9 cellular contexts compared by ENCODE assay signal in genomic region chr2:11498543-11499034, GRCh38. TPM values are rescaled to one million over a fixed set of nuclear protein-coding genes. Genes with fewer than 3 reads are reported as not detected.
DNase-seq lines count a peak whose midpoint lies in the region; ATAC-seq and TF ChIP-seq lines count a peak whose summit lies in the region.
"Had no signal": no experiment of that assay in that cellular context is flagged by ENCODE, and none has a peak within 500 bp of the region (broad histone marks: within the 10 kb centered on the region; RNA-seq: fewer than 3 reads in every experiment).

No MANE protein-coding gene starts in this region.

- no peak for TF ChIP-seq EP300 in transverse colon (IDR thresholded peaks at IDR 0.05; ENCODE audit: low read depth)
- no peak for TF ChIP-seq EP300 in esophagus muscularis mucosa (IDR thresholded peaks at IDR 0.05)

- no peaks in the 10 kb centered on the region for H3K4me1 Mint-ChIP-seq in naive thymus-derived CD8-positive, alpha-beta T cell

- 29% methylated on average over 9 of the region's 9 CpGs; no CpG with 5 or more reads in 1 of the 2 donors for WGBS in transverse colon (ENCODE audit: low coverage in 1 of 2), 2 donors
- 55% methylated on average over 7 of the region's 9 CpGs for WGBS in esophagus muscularis mucosa

- no peak overlapping the region for H3K4me3 ChIP-seq in transverse colon
- H3K4me3 ChIP-seq in esophagus muscularis mucosa, result no peak overlapping the region

- H3K36me3 ChIP-seq in transverse colon (no peaks in the 10 kb centered on the region), esophagus muscularis mucosa (no peaks in the 10 kb centered on the region)

- DNase-seq in RKO (ENCODE audit: low spot score) (peak; percentile 13), kidney tubule cell (ENCODE audit: low spot score) (peak; percentile 45), transverse colon (peak; percentile 73), esophagus muscularis mucosa (ENCODE audit: extremely low spot score) (no peak)
- no peak for DNase-seq in naive thymus-derived CD8-positive, alpha-beta T cell

- no peak for TF ChIP-seq POLR2A in transverse colon (IDR thresholded peaks at IDR 0.05)
- TF ChIP-seq POLR2A in esophagus muscularis mucosa (IDR thresholded peaks at IDR 0.05; ENCODE audit: low read depth), result no peak

- peak; percentile 95 for ATAC-seq in GM18873 (IDR thresholded peaks at IDR 0.05; ENCODE audit: low FRiP score, unreplicated experiment)
- ATAC-seq in HG02885 (IDR thresholded peaks at IDR 0.05; ENCODE audit: poor library complexity, unreplicated experiment), result peak; percentile 95
- no peak for ATAC-seq in naive thymus-derived CD8-positive, alpha-beta T cell
- ATAC-seq in HG02840 (IDR thresholded peaks at IDR 0.05; ENCODE audit: low FRiP score, unreplicated experiment), result no peak

- H3K36me3 Mint-ChIP-seq in naive thymus-derived CD8-positive, alpha-beta T cell, result no peaks in the 10 kb centered on the region

- H3K4me1 ChIP-seq in transverse colon (peaks cover 0 to 2% (median 0%) of the 10 kb centered on the region in 4 donors), esophagus muscularis mucosa (peaks cover 5 to 21% (median 14%) of the 10 kb centered on the region in 4 donors)

- no peak overlapping the region for H3K4me3 Mint-ChIP-seq in naive thymus-derived CD8-positive, alpha-beta T cell

- no peaks in the 10 kb centered on the region for H3K9me3 ChIP-seq in transverse colon
- peaks cover 0 to 8% (median 5%) of the 10 kb centered on the region in 4 donors for H3K9me3 ChIP-seq in esophagus muscularis mucosa

- peaks cover 0 to 11% (median 0%) of the 10 kb centered on the region in 9 donors for H3K9me3 Mint-ChIP-seq in naive thymus-derived CD8-positive, alpha-beta T cell

- no peak overlapping the region for H3K27ac Mint-ChIP-seq in naive thymus-derived CD8-positive, alpha-beta T cell

- intact Hi-C loops in transverse colon (cut with DNase I; ENCODE audit: low total_unique reads) (no loop called here), esophagus muscularis mucosa (cut with DNase I) (no loop called here)

- H3K27me3 Mint-ChIP-seq in naive thymus-derived CD8-positive, alpha-beta T cell, result peaks cover 8 to 33% (median 14%) of the 10 kb centered on the region in 5 donors

- POLR2A ChIA-PET in naive thymus-derived CD8-positive, alpha-beta T cell (lab: Charles Lee), result no interaction called here

- in situ Hi-C loops in transverse colon (cut with MboI; ENCODE audit: low pct_ligation_motif_present in 1 of 4, low pct_unique_long_range_greater_than_20kb in 1 of 4, low sequenced_read_pairs in 3 of 4), result loop anchor here in 2 of 4 donors (25.0 kb wide), 1 partner anchor 289 kb away; no protein-coding TSS in a partner anchor

- TF ChIP-seq CTCF in transverse colon (IDR thresholded peaks at IDR 0.05) (no peak), esophagus muscularis mucosa (IDR thresholded peaks at IDR 0.05) (no peak)

- H3K27ac ChIP-seq in transverse colon, result no peak overlapping the region
- peak overlapping the region in 2 of 4 donors; percentile 1 to 36 for H3K27ac ChIP-seq in esophagus muscularis mucosa (replicated peaks in 1 of 4)
- H3K27ac ChIP-seq: HL-60 had no signal

- H3K27me3 ChIP-seq in transverse colon (no peaks in the 10 kb centered on the region), esophagus muscularis mucosa (peaks cover 0 to 16% (median 0%) of the 10 kb centered on the region in 4 donors)

RNA-seq across cellular contexts. Expression of gene E2F6, which starts 32.6 kb away (rescaled TPM):
- total RNA-seq in transverse colon, result 10 to 100 TPM in 1 of 4 donors, 1 to 10 TPM in 3; 6.0 to 19.8 (median 6.9) TPM
- 10 to 100 TPM; 13.4 to 14.3 TPM for total RNA-seq in naive thymus-derived CD8-positive, alpha-beta T cell
- 1 to 10 TPM; 2.3 to 4.6 (median 3.2) TPM for polyA plus RNA-seq in naive thymus-derived CD8-positive, alpha-beta T cell
- total RNA-seq in esophagus muscularis mucosa, result 10 to 100 TPM; 10.9 to 18.0 (median 17.0) TPM

RNA-seq across cellular contexts. Expression of gene GREB1, which starts 35.3 kb away (rescaled TPM):
- total RNA-seq in transverse colon (1 to 10 TPM in 2 of 4 donors, under 1 TPM in 2; 0.20 to 2.6 (median 1.5) TPM), esophagus muscularis mucosa (10 to 100 TPM in 1 of 4 donors, 1 to 10 TPM in 3; 3.7 to 11.0 (median 7.7) TPM)
- total RNA-seq in naive thymus-derived CD8-positive, alpha-beta T cell, result 1 to 10 TPM; 1.1 TPM
- polyA plus RNA-seq in naive thymus-derived CD8-positive, alpha-beta T cell, result under 1 TPM; 0.05 to 0.41 (median 0.13) TPM

Comparison
In these comparisons a context has a peak if more than half of its experiments do, and no peak if none do; other contexts are left out.
1. ATAC-seq: peak in GM18873 (single experiment) and HG02885 (single experiment); none in naive thymus-derived CD8-positive, alpha-beta T cell (0 of 2) and HG02840 (single experiment).
2. DNase-seq: peak in RKO (single experiment), kidney tubule cell (single experiment) and transverse colon (single experiment); none in naive thymus-derived CD8-positive, alpha-beta T cell (0 of 10) and esophagus muscularis mucosa (single experiment).